ENCODE assay signal across 17 cellular contexts in the genomic region with DNA sequence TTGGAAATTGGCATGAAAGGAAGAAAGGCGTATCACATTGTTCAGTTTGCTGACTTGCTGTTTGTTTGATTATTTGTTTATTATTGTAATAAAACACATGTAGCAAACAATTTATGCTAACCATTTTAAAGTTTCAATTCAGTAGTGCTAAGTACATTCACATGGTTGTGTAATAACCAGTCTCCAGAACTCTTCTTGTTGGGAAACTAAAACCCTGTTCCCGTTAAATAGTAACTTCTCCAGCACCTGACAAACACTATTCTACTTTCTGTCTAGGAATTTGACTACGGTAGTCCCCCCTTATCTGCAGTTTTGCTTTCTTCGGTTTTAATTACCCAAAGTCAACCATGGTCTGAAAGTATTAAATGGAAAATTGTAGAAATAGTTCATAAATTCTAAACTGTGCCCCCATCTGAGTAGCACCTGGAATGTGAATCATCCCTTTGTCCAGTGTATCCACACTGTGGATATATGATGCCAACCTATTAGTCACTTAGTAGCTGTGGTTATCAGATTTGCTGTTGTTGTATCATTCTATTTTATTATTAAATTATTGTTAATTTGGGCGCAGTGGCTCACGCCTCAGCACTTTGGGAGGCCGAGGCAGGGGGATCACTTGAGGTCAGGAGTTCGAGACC. TPM values are rescaled to one million over a fixed set of nuclear protein-coding genes. Genes with fewer than 3 reads are reported as not detected.
DNase-seq lines count a peak whose midpoint lies in the region; ATAC-seq, FAIRE-seq and TF ChIP-seq lines count a peak whose summit lies in the region.
"Had no signal": no experiment of that assay in that cellular context is flagged by ENCODE, and none has a peak within 500 bp of the region (broad histone marks: within the 10 kb centered on the region; RNA-seq: fewer than 3 reads in every experiment).

No MANE protein-coding gene starts in this region.

- no peak for TF ChIP-seq CTCF in MCF 10A (IDR thresholded peaks at IDR 0.05; ENCODE audit: unreplicated experiment)
- TF ChIP-seq CTCF in breast epithelium (IDR thresholded peaks at IDR 0.05) = no peak
- TF ChIP-seq CTCF in adrenal gland (IDR thresholded peaks at IDR 0.05) = no peak
- no peak for TF ChIP-seq CTCF in keratinocyte (optimal IDR thresholded peaks at IDR 0.05 in 1 of 3, IDR thresholded peaks at IDR 0.05 in 1 of 3, conservative IDR thresholded peaks at IDR 0.05 in 1 of 3; ENCODE audit: extremely low read depth in 1 of 3, insufficient read depth in 2 of 3, low read length in 3 of 3)

- H4K20me1 ChIP-seq in keratinocyte (ENCODE audit: control insufficient read depth, extremely low read depth, insufficient read depth, low read length) = no peaks in the 10 kb centered on the region

- H3K4me3 Mint-ChIP-seq in MCF 10A (ENCODE audit: unreplicated experiment) = peak overlapping the region; percentile 14
- H3K4me3 Mint-ChIP-seq: neural progenitor cell had no signal

- POLR2A ChIA-PET in MCF 10A (lab: Yijun Ruan, JAX) = interaction anchor here (0.6 to 8.7 kb wide), 8 partner anchors 8 to 1748 kb away, joined by 3 to 114 read pairs (median 3); no protein-coding TSS in a partner anchor

- ATAC-seq in GM18867 (IDR thresholded peaks at IDR 0.05; ENCODE audit: unreplicated experiment) (no peak), HG02938 (IDR thresholded peaks at IDR 0.05; ENCODE audit: unreplicated experiment) (no peak), GM18868 (IDR thresholded peaks at IDR 0.05; ENCODE audit: unreplicated experiment) (no peak)

- no peaks in the 10 kb centered on the region for H3K27me3 ChIP-seq in breast epithelium
- H3K27me3 ChIP-seq in adrenal gland = no peaks in the 10 kb centered on the region
- H3K27me3 ChIP-seq in keratinocyte (ENCODE audit: control insufficient read depth, extremely low read depth, insufficient read depth, low read length) = no peaks in the 10 kb centered on the region
- no peaks in the 10 kb centered on the region for H3K27me3 ChIP-seq in subcutaneous abdominal adipose tissue (ENCODE audit: control insufficient read depth in 5 of 5, insufficient read depth in 4 of 5, low read length in 5 of 5)
- H3K27me3 ChIP-seq: neural progenitor cell, spleen, tibial artery had no signal

- CTCF ChIA-PET in MCF 10A (lab: Yijun Ruan, JAX) = interaction anchor here (0.5 to 1.4 kb wide), 4 partner anchors 80 to 1686 kb away, joined by 3 read pairs; no protein-coding TSS in a partner anchor

- H3K36me3 Mint-ChIP-seq in MCF 10A (ENCODE audit: insufficient read depth, unreplicated experiment) = peaks cover 37% of the 10 kb centered on the region

- H3K4me1 ChIP-seq in breast epithelium = peaks cover 0 to 5% of the 10 kb centered on the region in 2 donors
- H3K4me1 ChIP-seq in adrenal gland (replicated peaks in 1 of 2) = peaks cover 53 to 82% of the 10 kb centered on the region in 2 donors
- peaks cover 36% of the 10 kb centered on the region for H3K4me1 ChIP-seq in keratinocyte (ENCODE audit: control insufficient read depth, extremely low read depth, insufficient read depth, low read length)
- H3K4me1 ChIP-seq in subcutaneous abdominal adipose tissue (ENCODE audit: control insufficient read depth in 5 of 5, insufficient read depth in 5 of 5, low read length in 5 of 5) = peaks cover 0 to 54% (median 46%) of the 10 kb centered on the region in 5 donors

- H3K27me3 Mint-ChIP-seq in MCF 10A (ENCODE audit: insufficient read depth, unreplicated experiment) = no peaks in the 10 kb centered on the region

- no peaks in the 10 kb centered on the region for H3K9me3 ChIP-seq in breast epithelium
- no peaks in the 10 kb centered on the region for H3K9me3 ChIP-seq in adrenal gland (replicated peaks in 1 of 3)
- H3K9me3 ChIP-seq in keratinocyte (ENCODE audit: control insufficient read depth, low read depth, low read length) = no peaks in the 10 kb centered on the region
- H3K9me3 ChIP-seq in subcutaneous abdominal adipose tissue (ENCODE audit: control insufficient read depth in 5 of 5, low read length in 5 of 5) = no peaks in the 10 kb centered on the region
- H3K9me3 ChIP-seq: spleen, tibial artery had no signal

- peak; percentile 63 for DNase-seq in MCF 10A (ENCODE audit: unreplicated experiment)
- DNase-seq in breast epithelium (ENCODE audit: low spot score in 2 of 2) = no peak
- no peak for DNase-seq in adrenal gland
- DNase-seq in keratinocyte (ENCODE audit: low read depth, low spot score) = no peak
- DNase-seq: activated CD8-positive, alpha-beta memory T cell treated with anti-CD3 and anti-CD28 coated beads, Interleukin-2, amount 50 U/mL, for 48 hours; cortex of kidney; DMS 273 treated with DMSO at 0.1 percent for 48 hours; NCI-H2107; NK-92 treated with Interleukin-12 subunit alpha and Interleukin-12 subunit beta, amount 100 ng/mL, for 24 hours; tibial artery; WERI-Rb-1 had no signal

- H3K4me2 ChIP-seq in keratinocyte (ENCODE audit: control insufficient read depth, extremely low read depth, insufficient read depth, low read depth, low read length) = no peak overlapping the region
- H3K4me2 ChIP-seq: neural progenitor cell had no signal

- H3K4me3 ChIP-seq in breast epithelium (no peak overlapping the region), adrenal gland (no peak overlapping the region), keratinocyte (ENCODE audit: control insufficient read depth in 2 of 3, extremely low read depth in 1 of 3, insufficient read depth in 2 of 3, low read depth in 1 of 3, low read length in 3 of 3) (peak overlapping the region in 1 of 3 experiments; percentile 25), subcutaneous abdominal adipose tissue (ENCODE audit: low read depth in 1 of 5, low read length in 5 of 5) (no peak overlapping the region)
- H3K4me3 ChIP-seq: neural progenitor cell, spleen, tibial artery had no signal

- no peak overlapping the region for H2AFZ ChIP-seq in keratinocyte (ENCODE audit: control insufficient read depth, low read length)
- H2AFZ ChIP-seq: neural progenitor cell had no signal

- H3K4me1 Mint-ChIP-seq in MCF 10A (ENCODE audit: insufficient read depth, unreplicated experiment) = peaks cover 27% of the 10 kb centered on the region

- no peak for TF ChIP-seq POLR2A in breast epithelium (IDR thresholded peaks at IDR 0.05)
- no peak for TF ChIP-seq POLR2A in adrenal gland (IDR thresholded peaks at IDR 0.05)

- 74 to 82% (median 77%) methylated on average over 8 of the region's 8 CpGs for WGBS in adrenal gland, 4 donors

- no peaks in the 10 kb centered on the region for H3K9me3 Mint-ChIP-seq in MCF 10A (ENCODE audit: unreplicated experiment)
- H3K9me3 Mint-ChIP-seq: neural progenitor cell had no signal

- H3K27ac ChIP-seq in breast epithelium = no peak overlapping the region
- H3K27ac ChIP-seq in adrenal gland = peak overlapping the region in 3 of 5 donors; percentile 41 to 53 (median 51)
- peak overlapping the region; percentile 81 for H3K27ac ChIP-seq in keratinocyte (ENCODE audit: control insufficient read depth, insufficient read depth, low read length)
- peak overlapping the region; percentile 73 for H3K27ac ChIP-seq in subcutaneous abdominal adipose tissue (ENCODE audit: low read depth, low read length)
- H3K27ac ChIP-seq: neural progenitor cell, tibial artery, WERI-Rb-1 had no signal

- peaks cover 94% of the 10 kb centered on the region for H3K79me2 ChIP-seq in keratinocyte (ENCODE audit: control insufficient read depth, insufficient read depth, low read length)

- no peak for FAIRE-seq in keratinocyte (lab: Jason Lieb, UNC)

- H3K9me1 ChIP-seq in keratinocyte (ENCODE audit: control insufficient read depth, extremely low read depth, insufficient read depth, low read length) = peaks cover 2% of the 10 kb centered on the region

- H3K9ac ChIP-seq in keratinocyte (ENCODE audit: control insufficient read depth, extremely low read depth, insufficient read depth, low read length) = peak overlapping the region; percentile 50
- no peak overlapping the region for H3K9ac ChIP-seq in subcutaneous abdominal adipose tissue (ENCODE audit: low read length in 5 of 5)
- H3K9ac ChIP-seq: neural progenitor cell had no signal

- intact Hi-C loops in MCF 10A (cut with micrococcal nuclease) = no loop called here
- intact Hi-C loops in breast epithelium (cut with DNase I; ENCODE audit: low total_unique reads) = no loop called here
- intact Hi-C loops in adrenal gland (cut with DNase I) = no loop called here

- peak overlapping the region; percentile 73 for H3K27ac Mint-ChIP-seq in MCF 10A (ENCODE audit: low read depth, unreplicated experiment)
- H3K27ac Mint-ChIP-seq: neural progenitor cell had no signal

- dilution Hi-C loops in keratinocyte (cut with MboI; ENCODE audit: extremely low pct_ligation_motif_present, low sequenced_read_pairs) = no loop called here

- no peaks in the 10 kb centered on the region for H3K36me3 ChIP-seq in breast epithelium
- H3K36me3 ChIP-seq in adrenal gland (replicated peaks in 1 of 2) = no peaks in the 10 kb centered on the region
- H3K36me3 ChIP-seq in keratinocyte (ENCODE audit: control insufficient read depth in 2 of 2, extremely low read depth in 1 of 2, insufficient read depth in 2 of 2, low read length in 2 of 2) = peaks cover 3 to 14% of the 10 kb centered on the region in 2 experiments
- peaks cover 0 to 8% (median 0%) of the 10 kb centered on the region in 5 donors for H3K36me3 ChIP-seq in subcutaneous abdominal adipose tissue (ENCODE audit: control insufficient read depth in 5 of 5, insufficient read depth in 5 of 5, low read length in 5 of 5)
- H3K36me3 ChIP-seq: neural progenitor cell had no signal

- BruUV-seq in MCF 10A (replicated peaks; lab: Mats Ljungman, UMichigan) = no TSS peak

RNA-seq across cellular contexts. Expression of gene MORC3, which starts 5.5 kb away (rescaled TPM):
- total RNA-seq in MCF 10A (2022) (31.1 and 32.3 TPM in 2 replicates), breast epithelium (10 to 100 TPM; 38.9 to 62.8 (median 54.7) TPM), adrenal gland (10 to 100 TPM; 17.6 to 32.4 (median 25.7) TPM)
- polyA plus RNA-seq in adrenal gland (10 to 100 TPM; 12.5 to 23.7 (median 19.6) TPM), keratinocyte (21.4 to 38.1 TPM (median 25.7 TPM) in 3 replicates)
- polyA plus RNA-seq in keratinocyte (2011; ENCODE audit: low read depth) = 200 TPM
- polyA plus RNA-seq in keratinocyte (2011; cell fraction: cytosol; rRNA removed) = 13.4 and 26.8 TPM in 2 replicates
- 35.8 and 50.7 TPM in 2 replicates for polyA plus RNA-seq in keratinocyte (2011; cell fraction: nucleus; rRNA removed)
- polyA plus RNA-seq in keratinocyte (2012; ENCODE audit: low replicate concordance) = 17.9 and 22.3 TPM in 2 replicates
- polyA minus RNA-seq in keratinocyte = 3.2 to 53.6 TPM (median 23.2 TPM) in 3 replicates
- 24.2 TPM for polyA minus RNA-seq in keratinocyte (2011; cell fraction: cytosol; rRNA and poly(A)+ RNA removed)
- polyA minus RNA-seq in keratinocyte (2011; cell fraction: nucleus; rRNA and poly(A)+ RNA removed) = 24.9 and 49.7 TPM in 2 replicates

RNA-seq across cellular contexts. Expression of gene CHAF1B, which starts 59.7 kb away (rescaled TPM):
- 6.4 and 7.7 TPM in 2 replicates for total RNA-seq in MCF 10A (2022)
- 1 to 10 TPM in 2 of 3 donors, under 1 TPM in 1; 0.64 to 2.8 (median 1.6) TPM for total RNA-seq in breast epithelium
- 1 to 10 TPM in 5 of 8 donors, under 1 TPM in 3; 0.30 to 1.4 (median 1.2) TPM for total RNA-seq in adrenal gland
- polyA plus RNA-seq in adrenal gland = 1 to 10 TPM in 1 of 3 donors, under 1 TPM in 2; 0.77 to 1.1 (median 0.80) TPM
- polyA plus RNA-seq in keratinocyte = 1.4 to 6.8 TPM (median 6.8 TPM) in 3 replicates
- polyA plus RNA-seq in keratinocyte (2011; ENCODE audit: low read depth) = 1.3 TPM
- polyA plus RNA-seq in keratinocyte (2011; cell fraction: cytosol; rRNA removed) = 1.9 and 2.0 TPM in 2 replicates
- polyA plus RNA-seq in keratinocyte (2011; cell fraction: nucleus; rRNA removed) = 2.2 and 2.8 TPM in 2 replicates
- 0.80 and 4.2 TPM in 2 replicates for polyA plus RNA-seq in keratinocyte (2012; ENCODE audit: low replicate concordance)
- polyA minus RNA-seq in keratinocyte = 1.9 to 5.1 TPM (median 3.1 TPM) in 3 replicates
- polyA minus RNA-seq in keratinocyte (2011; cell fraction: cytosol; rRNA and poly(A)+ RNA removed) = 1.2 TPM
- polyA minus RNA-seq in keratinocyte (2011; cell fraction: nucleus; rRNA and poly(A)+ RNA removed) = 2.0 and 4.0 TPM in 2 replicates

Comparison
In these comparisons a context has a peak if more than half of its experiments do, and no peak if none do; other contexts are left out.
1. H3K27ac ChIP-seq: peak in adrenal gland (3 of 5), keratinocyte (single experiment) and subcutaneous abdominal adipose tissue (single experiment); none in breast epithelium (0 of 2).